ENCODE assay signal across 31 cellular contexts in the genomic region with DNA sequence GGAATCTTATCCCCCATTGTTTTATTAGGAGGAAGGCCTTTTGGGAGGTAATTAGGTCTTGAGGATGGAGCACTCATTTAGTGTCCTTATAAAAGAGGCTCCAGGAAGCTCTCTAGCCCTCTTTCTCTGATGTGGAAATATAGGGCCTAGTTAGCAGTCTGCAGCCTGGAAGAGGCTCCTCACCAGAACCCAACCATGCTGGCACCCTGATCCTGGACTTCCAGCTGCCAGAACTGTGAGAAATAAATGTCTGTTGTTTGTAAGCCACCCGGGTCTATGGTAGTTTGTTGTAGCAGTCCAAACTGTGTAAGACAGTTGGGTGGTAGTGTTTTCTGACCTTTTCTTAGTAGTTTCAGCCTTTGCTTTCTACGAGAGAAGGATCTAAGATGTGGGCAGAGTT.
"Had no signal": no experiment of that assay in that cellular context is flagged by ENCODE, and none has a peak within 500 bp of the region (broad histone marks: within the 10 kb centered on the region; RNA-seq: fewer than 3 reads in every experiment).

No MANE protein-coding gene starts in this region.

- H3K36me3 ChIP-seq: adrenal gland, brain microvascular endothelial cell, breast epithelium, cardiac muscle cell had no signal

- H3K27me3 ChIP-seq: adrenal gland, ascending aorta, body of pancreas, brain microvascular endothelial cell, breast epithelium, cardiac muscle cell had no signal

- DNase-seq: activated effector memory CD4-positive, alpha-beta T cell treated with anti-CD3 and anti-CD28 coated beads, Interleukin-2, amount 50 U/mL, for 16 hours; activated effector memory CD4-positive, alpha-beta T cell treated with Interleukin-2 at 50 U/mL for 16 hours; activated gamma-delta T cell; activated gamma-delta T cell treated with Interleukin-2 at 50 U/mL for 16 hours; activated naive CD4-positive, alpha-beta T cell; activated naive CD4-positive, alpha-beta T cell treated with anti-CD3 and anti-CD28 coated beads for 36 hours; activated naive CD4-positive, alpha-beta T cell treated with anti-CD3 and anti-CD28 coated beads, Interleukin-2, amount 10 ng/mL, durations not matched to agents 7 days and 5 days; activated naive CD4-positive, alpha-beta T cell treated with anti-CD3 and anti-CD28 coated beads, Interleukin-2, amount 50 U/mL, for 16 hours; activated naive CD4-positive, alpha-beta T cell treated with Interleukin-2 at 50 U/mL for 16 hours; activated naive CD8-positive, alpha-beta T cell treated with anti-CD3 and anti-CD28 coated beads for 36 hours; activated naive CD8-positive, alpha-beta T cell treated with anti-CD3 and anti-CD28 coated beads, Interleukin-2, amount 10 ng/mL, durations not matched to agents 7 days and 5 days; activated naive CD8-positive, alpha-beta T cell treated with anti-CD3 and anti-CD28 coated beads, Interleukin-2, amount 50 U/mL, for 24 hours; activated T-cell treated with anti-CD3 and anti-CD28 coated beads, Interleukin-2, amount 50 U/mL, for 1 hour; activated T-cell treated with anti-CD3 and anti-CD28 coated beads, Interleukin-2, amount 50 U/mL, for 24 hours; activated T-cell treated with anti-CD3 and anti-CD28 coated beads, Interleukin-2, amount 50 U/mL, for 4 hours; activated T-cell treated with anti-CD3 and anti-CD28 coated beads, Interleukin-2, amount 50 U/mL, for 48 hours; activated T-cell treated with anti-CD3 and anti-CD28 coated beads, Interleukin-2, amount 50 U/mL, for 72 hours; adrenal gland; amniotic stem cell; amygdala; anterior cingulate cortex; aorta; body of pancreas; brain microvascular endothelial cell; caudate nucleus; central memory CD4-positive, alpha-beta T cell; cerebellar nuclear complex had no signal

- H3K9me3 ChIP-seq: adrenal gland, ascending aorta, body of pancreas, breast epithelium had no signal

- H3K4me3 ChIP-seq: adrenal gland, ascending aorta, body of pancreas, breast epithelium, cardiac muscle cell had no signal

- FAIRE-seq: astrocyte had no signal

- H3K27ac ChIP-seq: adrenal gland, ascending aorta, body of pancreas, brain microvascular endothelial cell, breast epithelium, cardiac muscle cell had no signal

- H3K4me1 ChIP-seq: adrenal gland, ascending aorta, body of pancreas, breast epithelium had no signal
